Comparison of ENCODE assay signal across 36 cellular contexts in genomic region chr20:53278555-53278954, GRCh38.
DNase-seq lines count a peak whose midpoint lies in the region; ATAC-seq, FAIRE-seq and TF ChIP-seq lines count a peak whose summit lies in the region.
"Had no signal": no experiment of that assay in that cellular context is flagged by ENCODE, and none has a peak within 500 bp of the region (broad histone marks: within the 10 kb centered on the region; RNA-seq: fewer than 3 reads in every experiment).

No MANE protein-coding gene starts in this region.

- DNase-seq in activated naive CD4-positive, alpha-beta T cell (lab: John Stamatoyannopoulos, UW) = no peak
- no peak for DNase-seq in HepG2 (ENCODE audit: low spot score)
- DNase-seq in right lobe of liver = no peak
- DNase-seq in A549 (ENCODE audit: low read depth in 1 of 2, low spot score in 1 of 2) = no peak
- DNase-seq in HTR-8/SVneo (ENCODE audit: insufficient read length, low spot score) = no peak
- no peak for DNase-seq in activated T-helper 1 cell treated with anti-CD3 and anti-CD28 coated beads, Interleukin-12 subunit alpha, Interleukin-12 subunit beta, Interleukin-2, Interleukin-4 antibody, amounts not matched to agents 30 ng/mL and 10 ng/mL and 1 ng/mL, durations not matched to agents 14 hours and 24 hours and 36 hours (ENCODE audit: low spot score)
- DNase-seq: 8988T; ACHN; AML-193; BE2C; C1 segment of cervical spinal cord; Caco-2; Calu3; CD4-positive, alpha-beta memory T cell; CD4-positive, alpha-beta T cell; CD4-positive, CD25-positive, alpha-beta regulatory T cell; CD8-positive, alpha-beta memory T cell; CD8-positive, alpha-beta T cell; COR-L47; DMS 273 treated with DMSO at 0.1 percent for 48 hours; DMS153; DMS53; DMS79; DMS79 treated with DMSO at 0.1 percent for 48 hours; DND-41; EL had no signal

- H3K9me3 Mint-ChIP-seq in activated naive CD4-positive, alpha-beta T cell treated with anti-CD3 and anti-CD28 coated beads, Interleukin-2, amount 50 U/mL, for 24 hours = no peaks in the 10 kb centered on the region
- no peaks in the 10 kb centered on the region for H3K9me3 Mint-ChIP-seq in activated T-helper 1 cell treated with anti-CD3 and anti-CD28 coated beads, Interleukin-12 subunit alpha, Interleukin-12 subunit beta, Interleukin-2, Interleukin-4 antibody, amounts not matched to agents 30 ng/mL and 10 ng/mL and 1 ng/mL, durations not matched to agents 14 hours and 24 hours and 36 hours
- H3K9me3 Mint-ChIP-seq: CD14-positive monocyte; CD4-positive, alpha-beta memory T cell; CD4-positive, alpha-beta T cell; CD8-positive, alpha-beta memory T cell; CD8-positive, alpha-beta T cell had no signal

- TF ChIP-seq EP300 in HepG2 (IDR thresholded peaks at IDR 0.05; ENCODE audit: low read depth in 2 of 2, low read length in 2 of 2) (no peak), HepG2 (CRISPR knock-in tag; IDR thresholded peaks at IDR 0.05; ENCODE audit: borderline replicate concordance) (no peak), A549 (IDR thresholded peaks at IDR 0.05) (no peak)

- no peaks in the 10 kb centered on the region for H3K9me3 ChIP-seq in HepG2 (ENCODE audit: low read length)
- H3K9me3 ChIP-seq in right lobe of liver = no peaks in the 10 kb centered on the region
- H3K9me3 ChIP-seq in A549 = no peaks in the 10 kb centered on the region
- H3K9me3 ChIP-seq: BE2C, BLaER1, Caco-2 had no signal

- FAIRE-seq in HepG2 (lab: Jason Lieb, UNC) (no peak), A549 (lab: Jason Lieb, UNC) (no peak), HTR-8/SVneo (lab: Jason Lieb, UNC) (peak; percentile 49)
- FAIRE-seq: A204.1, D721Med had no signal

- no TSS peak for BruUV-seq in HepG2 (replicated peaks; lab: Mats Ljungman, UMichigan)

- H3K4me1 Mint-ChIP-seq in activated naive CD4-positive, alpha-beta T cell treated with anti-CD3 and anti-CD28 coated beads, Interleukin-2, amount 50 U/mL, for 24 hours = no peaks in the 10 kb centered on the region
- no peaks in the 10 kb centered on the region for H3K4me1 Mint-ChIP-seq in activated T-helper 1 cell treated with anti-CD3 and anti-CD28 coated beads, Interleukin-12 subunit alpha, Interleukin-12 subunit beta, Interleukin-2, Interleukin-4 antibody, amounts not matched to agents 30 ng/mL and 10 ng/mL and 1 ng/mL, durations not matched to agents 14 hours and 24 hours and 36 hours (ENCODE audit: low read depth)
- H3K4me1 Mint-ChIP-seq: B cell; CD14-positive monocyte; CD4-positive, CD25-positive, alpha-beta regulatory T cell; CD8-positive, alpha-beta memory T cell had no signal

- no peak overlapping the region for H3K9ac ChIP-seq in HepG2 (ENCODE audit: insufficient read depth, low read depth, low read length)
- H3K9ac ChIP-seq: BLaER1; BLaER1 treated with 17β-estradiol and CSF1 and Interleukin-3, amounts not matched to agents 10 nM and 100 nM had no signal

- no peak overlapping the region for H3K4me3 Mint-ChIP-seq in activated naive CD4-positive, alpha-beta T cell treated with anti-CD3 and anti-CD28 coated beads, Interleukin-2, amount 50 U/mL, for 24 hours
- no peak overlapping the region for H3K4me3 Mint-ChIP-seq in activated T-helper 1 cell treated with anti-CD3 and anti-CD28 coated beads, Interleukin-12 subunit alpha, Interleukin-12 subunit beta, Interleukin-2, Interleukin-4 antibody, amounts not matched to agents 30 ng/mL and 10 ng/mL and 1 ng/mL, durations not matched to agents 14 hours and 24 hours and 36 hours
- H3K4me3 Mint-ChIP-seq: B cell; CD14-positive monocyte; CD4-positive, alpha-beta memory T cell; CD4-positive, alpha-beta T cell; CD4-positive, CD25-positive, alpha-beta regulatory T cell; CD8-positive, alpha-beta memory T cell; CD8-positive, alpha-beta T cell had no signal

- H3K4me2 ChIP-seq in HepG2 (ENCODE audit: low read depth, low read length) (no peak overlapping the region), A549 (no peak overlapping the region)
- H3K4me2 ChIP-seq: BLaER1; BLaER1 treated with 17β-estradiol and CSF1 and Interleukin-3, amounts not matched to agents 10 nM and 100 nM had no signal

- no peaks in the 10 kb centered on the region for H3K79me2 ChIP-seq in HepG2 (ENCODE audit: insufficient read depth, low read length)

- 0% methylated on average over 1 of the region's 1 CpG for WGBS in HepG2 (ENCODE audit: low lambda C conversion rate)
- WGBS in right lobe of liver (ENCODE audit: insufficient coverage, low coverage, low lambda C conversion rate, missing lambda C conversion rate) = 57% methylated on average over 1 of the region's 1 CpG
- 4% methylated on average over 1 of the region's 1 CpG for WGBS in A549 (ENCODE audit: missing lambda C conversion rate)

- intact Hi-C loops in HepG2 (cut with micrococcal nuclease; ENCODE audit: unreplicated experiment) = no loop called here
- intact Hi-C loops in right lobe of liver (cut with DNase I) = no loop called here
- intact Hi-C loops in activated T-helper 1 cell treated with anti-CD3 and anti-CD28 coated beads, Interleukin-12 subunit alpha, Interleukin-12 subunit beta, Interleukin-2, Interleukin-4 antibody, amounts not matched to agents 30 ng/mL and 10 ng/mL and 1 ng/mL, durations not matched to agents 14 hours and 24 hours and 36 hours (cut with micrococcal nuclease) = no loop called here

- H3K4me3 ChIP-seq in HepG2 (replicated peaks in 1 of 3; ENCODE audit: insufficient read depth in 1 of 3, low read depth in 2 of 3, low read length in 3 of 3) = no peak overlapping the region
- no peak overlapping the region for H3K4me3 ChIP-seq in right lobe of liver
- no peak overlapping the region for H3K4me3 ChIP-seq in A549
- H3K4me3 ChIP-seq: BLaER1; BLaER1 treated with 17β-estradiol and CSF1 and Interleukin-3, amounts not matched to agents 10 nM and 100 nM had no signal

- H3K36me3 ChIP-seq in HepG2 (replicated peaks in 1 of 2; ENCODE audit: control insufficient read depth in 1 of 2, insufficient read depth in 2 of 2, low read length in 2 of 2) (no peaks in the 10 kb centered on the region), right lobe of liver (no peaks in the 10 kb centered on the region)
- H3K36me3 ChIP-seq: BE2C; BLaER1; BLaER1 treated with 17β-estradiol and CSF1 and Interleukin-3, amounts not matched to agents 10 nM and 100 nM had no signal

- TF ChIP-seq RAD21 in HepG2 (CRISPR knock-in tag; IDR thresholded peaks at IDR 0.05) (no peak), A549 (conservative IDR thresholded peaks at IDR 0.05 in 1 of 2, IDR thresholded peaks at IDR 0.05 in 1 of 2) (no peak)

- CTCF ChIA-PET in HepG2 (lab: Yijun Ruan, JAX; ENCODE audit: low intra/inter-chr PET ratio, low total read pairs) (no interaction called here), A549 (lab: Yijun Ruan, JAX) (interaction anchor here (1.0 kb wide), 1 partner anchor 21 kb away, joined by 3 read pairs; no protein-coding TSS in a partner anchor)

- H3K27me3 ChIP-seq in HepG2 (ENCODE audit: control insufficient read depth in 1 of 2, insufficient read depth in 2 of 2, low read length in 2 of 2) (no peaks in the 10 kb centered on the region; a peak in 2 of 5 replicates), right lobe of liver (no peaks in the 10 kb centered on the region)
- H3K27me3 ChIP-seq: BE2C; BLaER1; BLaER1 treated with 17β-estradiol and CSF1 and Interleukin-3, amounts not matched to agents 10 nM and 100 nM had no signal

- POLR2A ChIA-PET in HepG2 (lab: Yijun Ruan, JAX) = no interaction called here
- POLR2A ChIA-PET in A549 (lab: Yijun Ruan, JAX) = no interaction called here

- no peaks in the 10 kb centered on the region for H4K20me1 ChIP-seq in HepG2 (ENCODE audit: insufficient read depth, low read length)
- H4K20me1 ChIP-seq: BLaER1; BLaER1 treated with 17β-estradiol and CSF1 and Interleukin-3, amounts not matched to agents 10 nM and 100 nM had no signal

- H3K4me1 ChIP-seq in HepG2 (ENCODE audit: insufficient read depth, low read length) (no peaks in the 10 kb centered on the region), right lobe of liver (peaks cover 0 to 5% (median 0%) of the 10 kb centered on the region in 4 donors), A549 (no peaks in the 10 kb centered on the region)
- H3K4me1 ChIP-seq: BE2C; BLaER1; BLaER1 treated with 17β-estradiol and CSF1 and Interleukin-3, amounts not matched to agents 10 nM and 100 nM; Caco-2 had no signal

- no peak for ATAC-seq in HepG2
- no peak for ATAC-seq in right lobe of liver
- ATAC-seq in A549 = no peak
- no peak for ATAC-seq in GM21825 (IDR thresholded peaks at IDR 0.05; ENCODE audit: unreplicated experiment)
- ATAC-seq: CD8-positive, alpha-beta T cell had no signal

- H3K27ac Mint-ChIP-seq in activated naive CD4-positive, alpha-beta T cell treated with anti-CD3 and anti-CD28 coated beads, Interleukin-2, amount 50 U/mL, for 24 hours = peak overlapping the region; percentile 30
- H3K27ac Mint-ChIP-seq in activated T-helper 1 cell treated with anti-CD3 and anti-CD28 coated beads, Interleukin-12 subunit alpha, Interleukin-12 subunit beta, Interleukin-2, Interleukin-4 antibody, amounts not matched to agents 30 ng/mL and 10 ng/mL and 1 ng/mL, durations not matched to agents 14 hours and 24 hours and 36 hours = no peak overlapping the region
- H3K27ac Mint-ChIP-seq: B cell; CD14-positive monocyte; CD4-positive, alpha-beta memory T cell; CD4-positive, alpha-beta T cell; CD8-positive, alpha-beta memory T cell; CD8-positive, alpha-beta T cell had no signal

- in situ Hi-C loops in HepG2 (cut with HindIII; ENCODE audit: extremely low pct_ligation_motif_present, low pct_unique_long_range_greater_than_20kb) = no loop called here

- TF ChIP-seq POLR2A in HepG2 (IDR thresholded peaks at IDR 0.05; ENCODE audit: insufficient read depth in 1 of 2, low read depth in 2 of 2, low read length in 2 of 2) (no peak), right lobe of liver (IDR thresholded peaks at IDR 0.05) (no peak), A549 (IDR thresholded peaks at IDR 0.05; ENCODE audit: low read length) (no peak)

- no peak for TF ChIP-seq CTCF in HepG2 (CRISPR knock-in tag; IDR thresholded peaks at IDR 0.05)
- no peak for TF ChIP-seq CTCF in right lobe of liver (IDR thresholded peaks at IDR 0.05)
- TF ChIP-seq CTCF in A549 (IDR thresholded peaks at IDR 0.05) = no peak

- H3K27ac ChIP-seq in HepG2 (ENCODE audit: extremely low read length, insufficient read depth, low read length) (no peak overlapping the region), right lobe of liver (no peak overlapping the region), A549 (no peak overlapping the region)
- H3K27ac ChIP-seq: 22Rv1; BLaER1; BLaER1 treated with 17β-estradiol and CSF1 and Interleukin-3, amounts not matched to agents 10 nM and 100 nM; C4-2B had no signal

- H3K36me3 Mint-ChIP-seq in activated naive CD4-positive, alpha-beta T cell treated with anti-CD3 and anti-CD28 coated beads, Interleukin-2, amount 50 U/mL, for 24 hours = peaks cover 20% of the 10 kb centered on the region
- peaks cover 4% of the 10 kb centered on the region for H3K36me3 Mint-ChIP-seq in activated T-helper 1 cell treated with anti-CD3 and anti-CD28 coated beads, Interleukin-12 subunit alpha, Interleukin-12 subunit beta, Interleukin-2, Interleukin-4 antibody, amounts not matched to agents 30 ng/mL and 10 ng/mL and 1 ng/mL, durations not matched to agents 14 hours and 24 hours and 36 hours (ENCODE audit: low read depth)
- H3K36me3 Mint-ChIP-seq: CD14-positive monocyte; CD4-positive, alpha-beta memory T cell; CD8-positive, alpha-beta memory T cell; CD8-positive, alpha-beta T cell had no signal

- H2AFZ ChIP-seq in HepG2 (ENCODE audit: low read length) = no peak overlapping the region

- H3K27me3 Mint-ChIP-seq in activated naive CD4-positive, alpha-beta T cell treated with anti-CD3 and anti-CD28 coated beads, Interleukin-2, amount 50 U/mL, for 24 hours = no peaks in the 10 kb centered on the region
- no peaks in the 10 kb centered on the region for H3K27me3 Mint-ChIP-seq in activated T-helper 1 cell treated with anti-CD3 and anti-CD28 coated beads, Interleukin-12 subunit alpha, Interleukin-12 subunit beta, Interleukin-2, Interleukin-4 antibody, amounts not matched to agents 30 ng/mL and 10 ng/mL and 1 ng/mL, durations not matched to agents 14 hours and 24 hours and 36 hours (ENCODE audit: insufficient read depth)
- H3K27me3 Mint-ChIP-seq: CD4-positive, alpha-beta memory T cell; CD4-positive, alpha-beta T cell; CD4-positive, CD25-positive, alpha-beta regulatory T cell had no signal
